27 cellular contexts compared by ENCODE assay signal in genomic region chr9:120765910-120766309, GRCh38. TPM values are rescaled to one million over a fixed set of nuclear protein-coding genes. Genes with fewer than 3 reads are reported as not detected.
A peak's percentile ranks its signal among the peaks of the same experiment; 100 is the strongest.
DNase-seq lines count a peak whose midpoint lies in the region; ATAC-seq and TF ChIP-seq lines count a peak whose summit lies in the region.
"Had no signal": no experiment of that assay in that cellular context is flagged by ENCODE, and none has a peak within 500 bp of the region (broad histone marks: within the 10 kb centered on the region; RNA-seq: fewer than 3 reads in every experiment).

No MANE protein-coding gene starts in this region.

- CTCF ChIA-PET in CD4-positive, alpha-beta T cell (lab: Charles Lee), result no interaction called here
- CTCF ChIA-PET in activated CD8-positive, alpha-beta T cell treated with anti-CD3 and anti-CD28 coated beads for 36 hours (lab: Charles Lee), result interaction anchor here (1.3 to 3.2 kb wide), 4 partner anchors 9 to 306 kb away, joined by 3 to 22 read pairs (median 5); no protein-coding TSS in a partner anchor

- H3K9me3 Mint-ChIP-seq in activated T-cell treated with anti-CD3 and anti-CD28 coated beads, Interleukin-2, amount 50 U/mL, for 24 hours, result no peaks in the 10 kb centered on the region
- H3K9me3 Mint-ChIP-seq in CD4-positive, alpha-beta T cell, result no peaks in the 10 kb centered on the region
- no peaks in the 10 kb centered on the region for H3K9me3 Mint-ChIP-seq in activated CD8-positive, alpha-beta T cell treated with anti-CD3 and anti-CD28 coated beads for 36 hours
- no peaks in the 10 kb centered on the region for H3K9me3 Mint-ChIP-seq in memory B cell
- H3K9me3 Mint-ChIP-seq: effector memory CD8-positive, alpha-beta T cell; H9 had no signal

- no peaks in the 10 kb centered on the region for H3K27me3 Mint-ChIP-seq in activated T-cell treated with anti-CD3 and anti-CD28 coated beads, Interleukin-2, amount 50 U/mL, for 24 hours
- no peaks in the 10 kb centered on the region for H3K27me3 Mint-ChIP-seq in CD4-positive, alpha-beta T cell
- H3K27me3 Mint-ChIP-seq in activated CD8-positive, alpha-beta T cell treated with anti-CD3 and anti-CD28 coated beads for 36 hours, result no peaks in the 10 kb centered on the region
- no peaks in the 10 kb centered on the region for H3K27me3 Mint-ChIP-seq in memory B cell
- H3K27me3 Mint-ChIP-seq: effector memory CD8-positive, alpha-beta T cell had no signal

- no peak for DNase-seq in activated T-cell treated with anti-CD3 and anti-CD28 coated beads, Interleukin-2, amount 50 U/mL, for 24 hours
- no peak for DNase-seq in activated T-cell treated with anti-CD3 and anti-CD28 coated beads, Interleukin-2, amount 50 U/mL, for 48 hours
- no peak for DNase-seq in CD4-positive, alpha-beta T cell
- no peak for DNase-seq in activated CD8-positive, alpha-beta T cell treated with anti-CD3 and anti-CD28 coated beads for 36 hours
- DNase-seq in memory B cell (ENCODE audit: low spot score in 2 of 2) (no peak), DMS 273 (lab: John Stamatoyannopoulos, UW; ENCODE audit: unreplicated experiment) (no peak), SW 1271 (lab: John Stamatoyannopoulos, UW) (no peak)
- DNase-seq: activated CD4-positive, alpha-beta T cell treated with anti-CD3 and anti-CD28 coated beads for 4 hours; activated effector memory CD4-positive, alpha-beta T cell treated with Interleukin-2 at 50 U/mL for 16 hours; AML-193; central memory CD4-positive, alpha-beta T cell; DND-41; effector memory CD8-positive, alpha-beta T cell; GF-D8; H9; left lung; NCI-H1417 treated with DMSO at 0.1 percent for 48 hours; NCI-H2081; NCI-H2227 treated with DMSO at 0.1 percent for 48 hours; NCI-H526 treated with DMSO at 0.1 percent for 48 hours; Right ventricle myocardium superior; stimulated activated CD4-positive, alpha-beta T cell treated with anti-CD3 and anti-CD28 coated beads, Interleukin-12 subunit alpha, Interleukin-12 subunit beta, amount 100 ng/mL, for 4 hours; stimulated activated CD4-positive, alpha-beta T cell treated with anti-CD3 and anti-CD28 coated beads, Interleukin-4, amount 100 ng/mL, for 1 hour had no signal

- no peaks in the 10 kb centered on the region for H3K27me3 ChIP-seq in CD4-positive, alpha-beta T cell (ENCODE audit: control insufficient read depth, insufficient read depth, low read length)
- H3K27me3 ChIP-seq: left lung, tibial nerve had no signal

- H3K27ac ChIP-seq in CD4-positive, alpha-beta T cell (ENCODE audit: low read depth, low read length), result no peak overlapping the region
- H3K27ac ChIP-seq: left lung, prostate gland, tibial nerve had no signal

- H3K27ac Mint-ChIP-seq in activated T-cell treated with anti-CD3 and anti-CD28 coated beads, Interleukin-2, amount 50 U/mL, for 24 hours, result peak overlapping the region; percentile 45
- peak overlapping the region; percentile 18 for H3K27ac Mint-ChIP-seq in CD4-positive, alpha-beta T cell
- peak overlapping the region; percentile 0 for H3K27ac Mint-ChIP-seq in activated CD8-positive, alpha-beta T cell treated with anti-CD3 and anti-CD28 coated beads for 36 hours
- peak overlapping the region; percentile 16 for H3K27ac Mint-ChIP-seq in memory B cell
- H3K27ac Mint-ChIP-seq: H9 had no signal

- H3K4me3 Mint-ChIP-seq in activated T-cell treated with anti-CD3 and anti-CD28 coated beads, Interleukin-2, amount 50 U/mL, for 24 hours, result no peak overlapping the region
- H3K4me3 Mint-ChIP-seq in CD4-positive, alpha-beta T cell, result no peak overlapping the region
- H3K4me3 Mint-ChIP-seq in activated CD8-positive, alpha-beta T cell treated with anti-CD3 and anti-CD28 coated beads for 36 hours, result no peak overlapping the region
- no peak overlapping the region for H3K4me3 Mint-ChIP-seq in memory B cell
- H3K4me3 Mint-ChIP-seq: effector memory CD8-positive, alpha-beta T cell; H9 had no signal

- no peak for ATAC-seq in CD4-positive, alpha-beta T cell (ENCODE audit: poor library complexity)
- ATAC-seq in activated CD8-positive, alpha-beta T cell treated with anti-CD3 and anti-CD28 coated beads for 36 hours, result no peak
- ATAC-seq in memory B cell (ENCODE audit: low read depth), result no peak
- ATAC-seq in GM21390 (IDR thresholded peaks at IDR 0.05; ENCODE audit: unreplicated experiment), result no peak
- ATAC-seq: effector memory CD8-positive, alpha-beta T cell; sciatic nerve had no signal

- peaks cover 22% of the 10 kb centered on the region for H3K4me1 Mint-ChIP-seq in activated T-cell treated with anti-CD3 and anti-CD28 coated beads, Interleukin-2, amount 50 U/mL, for 24 hours (ENCODE audit: low read depth)
- H3K4me1 Mint-ChIP-seq in CD4-positive, alpha-beta T cell (ENCODE audit: low read depth), result no peaks in the 10 kb centered on the region
- H3K4me1 Mint-ChIP-seq in activated CD8-positive, alpha-beta T cell treated with anti-CD3 and anti-CD28 coated beads for 36 hours (ENCODE audit: low read depth), result peaks cover 9% of the 10 kb centered on the region
- H3K4me1 Mint-ChIP-seq in memory B cell, result peaks cover 4% of the 10 kb centered on the region

- POLR2A ChIA-PET in CD4-positive, alpha-beta T cell (lab: Charles Lee), result no interaction called here
- POLR2A ChIA-PET in activated CD8-positive, alpha-beta T cell treated with anti-CD3 and anti-CD28 coated beads for 36 hours (lab: Charles Lee), result no interaction called here

- TF ChIP-seq CTCF in CD4-positive, alpha-beta T cell (IDR thresholded peaks at IDR 0.05), result no peak
- no peak for TF ChIP-seq CTCF in activated CD8-positive, alpha-beta T cell treated with anti-CD3 and anti-CD28 coated beads for 36 hours (IDR thresholded peaks at IDR 0.05)

- H3K36me3 Mint-ChIP-seq in activated T-cell treated with anti-CD3 and anti-CD28 coated beads, Interleukin-2, amount 50 U/mL, for 24 hours (ENCODE audit: low read depth), result peaks cover 95% of the 10 kb centered on the region
- H3K36me3 Mint-ChIP-seq in CD4-positive, alpha-beta T cell (ENCODE audit: low read depth), result peaks cover 94% of the 10 kb centered on the region
- H3K36me3 Mint-ChIP-seq in activated CD8-positive, alpha-beta T cell treated with anti-CD3 and anti-CD28 coated beads for 36 hours (ENCODE audit: low read depth), result peaks cover 26% of the 10 kb centered on the region
- peaks cover 25% of the 10 kb centered on the region for H3K36me3 Mint-ChIP-seq in memory B cell

- intact Hi-C loops in CD4-positive, alpha-beta T cell (cut with DNase I, micrococcal nuclease), result no loop called here
- intact Hi-C loops in activated CD8-positive, alpha-beta T cell treated with anti-CD3 and anti-CD28 coated beads for 36 hours (cut with micrococcal nuclease), result no loop called here

- H3K9me3 ChIP-seq in CD4-positive, alpha-beta T cell (ENCODE audit: control insufficient read depth, low read length), result no peaks in the 10 kb centered on the region
- H3K9me3 ChIP-seq: left lung, prostate gland, tibial nerve had no signal

RNA-seq across cellular contexts. Expression of gene FBXW2, which starts 27.3 kb away (rescaled TPM):
- 10 to 100 TPM; 58.7 to 64.7 TPM for total RNA-seq in CD4-positive, alpha-beta T cell
- total RNA-seq in activated CD8-positive, alpha-beta T cell treated with anti-CD3 and anti-CD28 coated beads for 36 hours, result 10 to 100 TPM; 68.8 to 68.9 TPM

RNA-seq across cellular contexts. Expression of gene MEGF9, which starts 51.6 kb away (rescaled TPM):
- 1 to 10 TPM; 4.0 to 4.5 TPM for total RNA-seq in CD4-positive, alpha-beta T cell
- 1 to 10 TPM; 3.0 to 3.2 TPM for total RNA-seq in activated CD8-positive, alpha-beta T cell treated with anti-CD3 and anti-CD28 coated beads for 36 hours
